8 cellular contexts compared by ENCODE assay signal in the genomic region with DNA sequence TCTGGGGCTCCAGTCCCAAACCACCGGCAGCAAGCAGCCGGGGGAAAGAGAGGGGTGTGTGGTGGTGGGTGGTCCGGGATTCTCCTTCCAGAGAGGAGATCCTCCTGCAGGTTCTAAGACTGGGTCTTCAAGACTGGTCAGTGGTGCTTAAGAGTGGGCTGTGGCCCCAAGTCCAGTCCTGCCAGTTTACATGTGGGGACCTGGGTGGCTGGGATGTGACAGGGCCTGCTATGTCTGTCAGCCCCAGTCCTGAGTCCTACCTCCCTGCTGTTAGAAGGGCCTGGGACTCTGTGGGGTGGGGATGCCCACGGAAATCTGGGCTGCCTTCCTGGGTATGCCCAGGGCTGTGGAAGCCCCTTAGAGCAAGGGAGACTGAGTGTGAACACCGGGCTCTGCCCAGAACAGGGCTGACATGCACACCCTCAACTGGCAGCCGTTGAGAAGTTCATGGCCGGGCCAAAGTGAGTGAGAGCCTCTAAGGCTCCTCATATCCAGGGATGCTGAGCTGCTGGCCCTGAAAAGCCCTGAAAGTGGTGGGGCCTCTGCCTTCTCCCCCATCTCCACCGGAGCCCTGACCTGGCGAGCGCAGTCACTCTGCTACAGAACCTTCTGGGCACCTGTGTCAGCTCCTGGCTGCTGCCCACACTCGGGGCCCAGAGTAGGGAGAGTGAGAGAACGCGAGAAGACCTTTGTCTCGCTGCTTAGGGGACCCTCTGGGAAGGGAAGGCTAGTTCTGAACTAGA. TPM values are rescaled to one million over a fixed set of nuclear protein-coding genes. Genes with fewer than 3 reads are reported as not detected.
DNase-seq lines count a peak whose midpoint lies in the region; ATAC-seq and TF ChIP-seq lines count a peak whose summit lies in the region.

No MANE protein-coding gene starts in this region.

- H3K79me2 ChIP-seq in DND-41 (ENCODE audit: insufficient read depth, low read length) (peaks cover 82% of the 10 kb centered on the region), osteoblast (ENCODE audit: insufficient read depth, low read length) (peaks cover 72% of the 10 kb centered on the region)

- POLR2A ChIA-PET in RWPE1 (lab: Yijun Ruan, JAX; ENCODE audit: low non-redundant PET), result interaction anchor here (1.3 kb wide), 1 partner anchor 11 kb away, joined by 3 read pairs; no protein-coding TSS in a partner anchor

- ATAC-seq in DND-41 (ENCODE audit: insufficient read depth, low read depth), result peak; percentile 5; the same call in 1 of the 3 replicates
- ATAC-seq in GM21360 (IDR thresholded peaks at IDR 0.05; ENCODE audit: unreplicated experiment), result no peak
- ATAC-seq in GM19455 (IDR thresholded peaks at IDR 0.05; ENCODE audit: unreplicated experiment), result no peak

- peak overlapping the region; percentile 49 to 83; a peak in 3 of 4 replicates for H3K4me3 ChIP-seq in DND-41 (ENCODE audit: low read depth in 1 of 2, low read length in 2 of 2)
- H3K4me3 ChIP-seq in epithelial cell of proximal tubule (ENCODE audit: low read depth, low read length), result peak overlapping the region; percentile 60
- peak overlapping the region; percentile 77 for H3K4me3 ChIP-seq in osteoblast (ENCODE audit: insufficient read depth, low read length)

- H3K36me3 ChIP-seq in DND-41 (ENCODE audit: insufficient read depth, low read length) (no peaks in the 10 kb centered on the region), osteoblast (ENCODE audit: insufficient read depth, low read length) (no peaks in the 10 kb centered on the region)

- no peak for TF ChIP-seq CTCF in DND-41 (IDR thresholded peaks at IDR 0.05; ENCODE audit: borderline replicate concordance, extremely low read depth, low read length, poor library complexity, severe bottlenecking)
- no peak for TF ChIP-seq CTCF in RWPE1 (conservative IDR thresholded peaks at IDR 0.05; ENCODE audit: low read depth)
- TF ChIP-seq CTCF in epithelial cell of proximal tubule (conservative IDR thresholded peaks at IDR 0.05; ENCODE audit: low read depth, low read length), result no peak
- no peak for TF ChIP-seq CTCF in osteoblast (IDR thresholded peaks at IDR 0.05; ENCODE audit: extremely low read depth, low read depth, low read length)

- peak; percentile 9 for DNase-seq in DND-41
- no peak for DNase-seq in RWPE1 (ENCODE audit: low spot score)
- no peak for DNase-seq in epithelial cell of proximal tubule (ENCODE audit: low read depth)
- DNase-seq in osteoblast (ENCODE audit: insufficient read length, low spot score, missing footprints), result peak; percentile 92
- DNase-seq in NCI-H2227 treated with DMSO at 0.1 percent for 48 hours (lab: John Stamatoyannopoulos, UW), result no peak
- no peak for DNase-seq in superior temporal gyrus (ENCODE audit: extremely low spot score)

- H3K4me1 ChIP-seq in DND-41 (ENCODE audit: insufficient read depth, low read length), result peaks cover 44% of the 10 kb centered on the region
- peaks cover 16% of the 10 kb centered on the region for H3K4me1 ChIP-seq in osteoblast (ENCODE audit: insufficient read depth, low read length)

- H2AFZ ChIP-seq in DND-41 (ENCODE audit: low read depth, low read length) (no peak overlapping the region; the same call in 1 of the 2 replicates), osteoblast (ENCODE audit: low read length) (no peak overlapping the region)

- H3K4me2 ChIP-seq in DND-41 (ENCODE audit: insufficient read depth, low read length), result peak overlapping the region; percentile 86
- H3K4me2 ChIP-seq in osteoblast (ENCODE audit: insufficient read depth, low read length), result peak overlapping the region; percentile 94

- peak overlapping the region; percentile 77 for H3K9ac ChIP-seq in DND-41 (ENCODE audit: low read depth, low read length)

- H3K27me3 ChIP-seq in DND-41 (ENCODE audit: insufficient read depth, low read length, poor library complexity), result no peaks in the 10 kb centered on the region
- no peaks in the 10 kb centered on the region for H3K27me3 ChIP-seq in osteoblast (ENCODE audit: insufficient read depth, low read length)

- H3K27ac ChIP-seq in DND-41 (ENCODE audit: low read length) (peak overlapping the region; percentile 75), RWPE1 (peak overlapping the region; percentile 80), osteoblast (ENCODE audit: low read depth, low read length) (no peak overlapping the region)

- H4K20me1 ChIP-seq in DND-41 (ENCODE audit: insufficient read depth, low read length) (peaks cover 39% of the 10 kb centered on the region), osteoblast (ENCODE audit: insufficient read depth, low read length) (peaks cover 39% of the 10 kb centered on the region)

- H3K9me3 ChIP-seq in DND-41 (ENCODE audit: insufficient read depth, low read length, severe bottlenecking), result no peaks in the 10 kb centered on the region
- no peaks in the 10 kb centered on the region for H3K9me3 ChIP-seq in osteoblast (ENCODE audit: low read depth, low read length)

- CTCF ChIA-PET in RWPE1 (lab: Yijun Ruan, JAX), result interaction anchor here (0.6 to 0.8 kb wide), 4 partner anchors 12 to 1814 kb away, joined by 3 to 5 read pairs (median 3); no protein-coding TSS in a partner anchor

RNA-seq across cellular contexts. Expression of a gene that starts 1.7 kb away (rescaled TPM):
- total RNA-seq in epithelial cell of proximal tubule (11.4 and 16.2 TPM in 2 replicates), osteoblast (14.8 and 15.0 TPM in 2 replicates)

Comparison
In these comparisons a context has a peak if more than half of its experiments do, and no peak if none do; other contexts are left out.
1. DNase-seq: peak in DND-41 (single experiment) and osteoblast (single experiment); none in RWPE1 (single experiment), epithelial cell of proximal tubule (single experiment), NCI-H2227 treated with DMSO at 0.1 percent for 48 hours (single experiment) and superior temporal gyrus (single experiment).
2. Peak in every context shown above with its lines, with median percentiles within 50 percentile points of each other: H3K4me3 ChIP-seq.